ENCODE assay signal across 22 cellular contexts in genomic region chr10:64468219-64468618, GRCh38.
"Had no signal": no experiment of that assay in that cellular context is flagged by ENCODE, and none has a peak within 500 bp of the region (broad histone marks: within the 10 kb centered on the region; RNA-seq: fewer than 3 reads in every experiment).

No MANE protein-coding gene starts in this region.

- H3K4me3 Mint-ChIP-seq: natural killer cell; stimulated activated memory B cell treated with anti-CD40 and anti-IgM and Interleukin-4, amounts not matched to agents 10 μg/mL and 1 μg/mL and 100 μg/mL, for 72 hours; stimulated activated naive CD8-positive, alpha-beta T cell treated with anti-CD3 and anti-CD28 coated beads, Interleukin-15, Interleukin-2, amounts not matched to agents 100 ng/mL and 50 ng/mL, for 24 hours had no signal

- H3K9me3 ChIP-seq: gastrocnemius medialis, prostate gland, right lobe of liver, uterus had no signal

- H3K27me3 Mint-ChIP-seq: stimulated activated memory B cell treated with anti-CD40 and anti-IgM and Interleukin-4, amounts not matched to agents 10 μg/mL and 1 μg/mL and 100 μg/mL, for 72 hours; stimulated activated naive CD8-positive, alpha-beta T cell treated with anti-CD3 and anti-CD28 coated beads, Interleukin-15, Interleukin-2, amounts not matched to agents 100 ng/mL and 50 ng/mL, for 24 hours had no signal

- DNase-seq: effector CD4-positive, alpha-beta T cell; gastrocnemius medialis; heart right ventricle; hypothalamus; mammary epithelial cell; natural killer cell; occipital lobe; retina; right lobe of liver; stimulated activated CD4-positive, alpha-beta T cell treated with anti-CD3 and anti-CD28 coated beads, Interleukin-15, amount 100 ng/mL, for 24 hours; stimulated activated CD4-positive, alpha-beta T cell treated with anti-CD3 and anti-CD28 coated beads, Interleukin-1b, Interleukin-23, amount 100 ng/mL, for 48 hours; stimulated activated CD4-positive, alpha-beta T cell treated with anti-CD3 and anti-CD28 coated beads, Interleukin-4, amount 100 ng/mL, for 24 hours; tibial artery; upper lobe of left lung; uterus had no signal

- H3K4me3 ChIP-seq: coronary artery, gastrocnemius medialis, heart right ventricle, prostate gland, right lobe of liver, tibial artery, upper lobe of left lung, uterus had no signal

- H3K4me1 ChIP-seq: gastrocnemius medialis, heart right ventricle, parathyroid adenoma, prostate gland, tibial artery, upper lobe of left lung, uterus had no signal

- ATAC-seq: esophagus mucosa; gastrocnemius medialis; heart right ventricle; left lobe of liver; natural killer cell; right lobe of liver; stimulated activated memory B cell treated with anti-CD40 and anti-IgM and Interleukin-4, amounts not matched to agents 10 μg/mL and 1 μg/mL and 100 μg/mL, for 72 hours had no signal

- H3K27me3 ChIP-seq: gastrocnemius medialis, heart right ventricle, right lobe of liver, tibial artery, upper lobe of left lung, uterus had no signal

- H3K4me1 Mint-ChIP-seq: natural killer cell; stimulated activated memory B cell treated with anti-CD40 and anti-IgM and Interleukin-4, amounts not matched to agents 10 μg/mL and 1 μg/mL and 100 μg/mL, for 72 hours had no signal

- H3K36me3 ChIP-seq: gastrocnemius medialis, heart right ventricle, prostate gland, right lobe of liver, tibial artery, upper lobe of left lung, uterus had no signal

- H3K27ac Mint-ChIP-seq: natural killer cell; stimulated activated memory B cell treated with anti-CD40 and anti-IgM and Interleukin-4, amounts not matched to agents 10 μg/mL and 1 μg/mL and 100 μg/mL, for 72 hours; stimulated activated naive CD8-positive, alpha-beta T cell treated with anti-CD3 and anti-CD28 coated beads, Interleukin-15, Interleukin-2, amounts not matched to agents 100 ng/mL and 50 ng/mL, for 24 hours had no signal

- H3K36me3 Mint-ChIP-seq: stimulated activated memory B cell treated with anti-CD40 and anti-IgM and Interleukin-4, amounts not matched to agents 10 μg/mL and 1 μg/mL and 100 μg/mL, for 72 hours had no signal
